1 cellular context compared by ENCODE assay signal in genomic region chr5:181059297-181060230, GRCh38.
A peak's percentile ranks its signal among the peaks of the same experiment; 100 is the strongest.
TF ChIP-seq lines count a peak whose summit lies in the region.

No MANE protein-coding gene starts in this region.

TF ChIP-seq in WTC11, 78 proteins besides CTCF, POLR2A, EP300 and RAD21 (continued from another document):
- TF ChIP-seq AFF4 (CRISPR knock-in tag; IDR thresholded peaks at IDR 0.05; ENCODE audit: borderline replicate concordance) (no peak), ZNF121 (CRISPR knock-in tag; IDR thresholded peaks at IDR 0.05) (no peak), MAX (CRISPR knock-in tag; IDR thresholded peaks at IDR 0.05) (peak; percentile 69), ESRRA (CRISPR knock-in tag; IDR thresholded peaks at IDR 0.05; ENCODE audit: borderline replicate concordance) (no peak), JAZF1 (CRISPR knock-in tag; IDR thresholded peaks at IDR 0.05) (no peak), PRRX2 (CRISPR knock-in tag; IDR thresholded peaks at IDR 0.05) (no peak), ZNF396 (CRISPR knock-in tag; IDR thresholded peaks at IDR 0.05; ENCODE audit: borderline replicate concordance) (no peak)
